ENCODE assay signal across 8 cellular contexts in the genomic region with DNA sequence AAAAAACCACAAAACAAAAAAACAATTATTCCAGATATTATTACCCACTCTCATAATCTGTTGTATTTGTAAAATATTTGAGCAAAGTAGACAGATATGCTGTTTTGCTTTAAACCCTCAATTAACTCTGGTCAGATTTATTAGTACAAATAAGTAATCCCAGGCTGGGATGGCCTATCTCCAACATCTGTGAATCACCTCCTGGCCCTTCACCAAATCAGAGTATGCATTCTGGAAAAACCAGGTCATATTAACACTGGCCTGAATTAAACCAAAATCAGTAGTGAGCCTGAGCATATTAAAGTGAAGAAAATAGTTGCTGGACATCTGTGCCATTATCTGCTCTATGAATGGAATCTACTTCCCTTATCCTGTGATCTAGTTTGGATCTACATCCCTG. TPM values are rescaled to one million over a fixed set of nuclear protein-coding genes. Genes with fewer than 3 reads are reported as not detected.
DNase-seq lines count a peak whose midpoint lies in the region; ATAC-seq and TF ChIP-seq lines count a peak whose summit lies in the region.

No MANE protein-coding gene starts in this region.

- H3K27ac ChIP-seq in VCaP = peak overlapping the region; percentile 55

- DNase-seq in G401 (ENCODE audit: low spot score) (peak; percentile 86), fibroblast of the aortic adventitia (ENCODE audit: low read depth) (peak; percentile 89), retinal pigment epithelial cell (ENCODE audit: low read depth) (peak; percentile 66), amygdala (lab: John Stamatoyannopoulos, UW) (no peak)
- DNase-seq in activated CD4-positive, CD25-positive, alpha-beta regulatory T cell (lab: John Stamatoyannopoulos, UW) = no peak

- in situ Hi-C loops in G401 (cut with HindIII; ENCODE audit: low sequenced_read_pairs) = no loop called here

- H3K4me3 ChIP-seq in fibroblast of the aortic adventitia (ENCODE audit: low read depth, low read length) (no peak overlapping the region), retinal pigment epithelial cell (ENCODE audit: low read length) (no peak overlapping the region)

- no peak for TF ChIP-seq CTCF in VCaP (conservative IDR thresholded peaks at IDR 0.05)
- TF ChIP-seq CTCF in fibroblast of the aortic adventitia (IDR thresholded peaks at IDR 0.05; ENCODE audit: insufficient read depth, low read length) = no peak
- no peak for TF ChIP-seq CTCF in retinal pigment epithelial cell (conservative IDR thresholded peaks at IDR 0.05; ENCODE audit: low read depth, low read length)

- no peak for ATAC-seq in GM21367 (IDR thresholded peaks at IDR 0.05; ENCODE audit: unreplicated experiment)
- ATAC-seq in GM19023 (IDR thresholded peaks at IDR 0.05; ENCODE audit: unreplicated experiment) = no peak

RNA-seq across cellular contexts. Expression of gene STAT3, which starts 41.0 kb away (rescaled TPM):
- total RNA-seq in G401 (2014; rRNA removed; shearing (Covaris generic)) = 48.8 and 58.5 TPM in 2 replicates
- 103 and 137 TPM in 2 replicates for total RNA-seq in fibroblast of the aortic adventitia (ENCODE audit: low replicate concordance)

RNA-seq across cellular contexts. Expression of gene STAT5A, which starts 58.9 kb away (rescaled TPM):
- 0.18 and 0.31 TPM in 2 replicates for total RNA-seq in G401 (2014; rRNA removed; shearing (Covaris generic))
- total RNA-seq in fibroblast of the aortic adventitia (ENCODE audit: low replicate concordance) = 25.2 and 27.3 TPM in 2 replicates

Comparison
In these comparisons a context has a peak if more than half of its experiments do, and no peak if none do; other contexts are left out.
1. DNase-seq: peak in G401 (single experiment), fibroblast of the aortic adventitia (single experiment) and retinal pigment epithelial cell (single experiment); none in amygdala (0 of 56) and activated CD4-positive, CD25-positive, alpha-beta regulatory T cell (0 of 4).
2. RNA of gene STAT5A, which starts 58.9 kb away (total RNA-seq): 25.2 to 27.3 TPM in fibroblast of the aortic adventitia; 0.18 to 0.31 TPM in G401; every median in the first group is over 10 times any median in the second.